ENCODE assay signal across 15 cellular contexts in the genomic region with DNA sequence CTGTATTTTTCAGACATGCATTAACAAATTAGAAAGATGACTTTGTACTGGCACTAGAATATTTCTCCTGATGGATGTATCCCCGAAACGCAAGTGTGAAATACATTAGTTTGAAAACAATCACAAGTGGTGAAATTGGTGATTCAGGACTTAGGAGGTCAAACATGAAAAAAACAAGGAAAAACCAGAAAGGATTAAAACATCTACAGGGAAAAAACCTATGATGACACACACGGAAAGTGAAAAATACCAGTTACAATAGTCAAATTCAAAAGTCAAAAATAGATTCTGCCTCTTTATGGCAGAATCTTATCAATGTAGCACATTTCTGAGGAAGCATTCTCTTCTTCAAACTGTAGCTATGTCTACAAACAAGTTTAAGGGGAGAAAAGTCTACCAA.
DNase-seq lines count a peak whose midpoint lies in the region; ATAC-seq lines count a peak whose summit lies in the region.
"Had no signal": no experiment of that assay in that cellular context is flagged by ENCODE, and none has a peak within 500 bp of the region (broad histone marks: within the 10 kb centered on the region; RNA-seq: fewer than 3 reads in every experiment).

No MANE protein-coding gene starts in this region.

- no peaks in the 10 kb centered on the region for H4K20me1 ChIP-seq in BLaER1 treated with 17β-estradiol and CSF1 and Interleukin-3, amounts not matched to agents 10 nM and 100 nM

- H3K36me3 ChIP-seq in BLaER1 treated with 17β-estradiol and CSF1 and Interleukin-3, amounts not matched to agents 10 nM and 100 nM: no peaks in the 10 kb centered on the region
- H3K36me3 ChIP-seq in SK-N-MC (ENCODE audit: insufficient read depth, low read length): no peaks in the 10 kb centered on the region
- no peaks in the 10 kb centered on the region for H3K36me3 ChIP-seq in neuron (ENCODE audit: insufficient read depth, low read length)
- H3K36me3 ChIP-seq: adrenal gland, Peyer's patch had no signal

- peaks cover 19 to 92% (median 29%) of the 10 kb centered on the region in 10 experiments for H3K4me1 ChIP-seq in BLaER1 treated with 17β-estradiol and CSF1 and Interleukin-3, amounts not matched to agents 10 nM and 100 nM
- H3K4me1 ChIP-seq in neuron (ENCODE audit: insufficient read depth, low read length): peaks cover 17% of the 10 kb centered on the region
- H3K4me1 ChIP-seq: adrenal gland, Peyer's patch had no signal

- DNase-seq in SK-N-MC (ENCODE audit: low read depth, low spot score) (no peak), epithelial cell of prostate (ENCODE audit: low read depth, low spot score) (no peak), NCI-H2029 (lab: John Stamatoyannopoulos, UW) (no peak)
- DNase-seq in effector CD8-positive, alpha-beta T cell (lab: John Stamatoyannopoulos, UW): no peak
- DNase-seq: activated CD4-positive, CD25-positive, alpha-beta regulatory T cell treated with anti-CD3 and anti-CD28 coated beads, Interleukin-2, amount 50 U/mL, for 72 hours; COR-L47; glutamatergic neuron; Kasumi-1; NCI-H1436 treated with DMSO at 0.1 percent for 48 hours; Peyer's patch had no signal

- no peak overlapping the region for H3K4me3 ChIP-seq in BLaER1 treated with 17β-estradiol and CSF1 and Interleukin-3, amounts not matched to agents 10 nM and 100 nM
- no peak overlapping the region for H3K4me3 ChIP-seq in SK-N-MC
- no peak overlapping the region for H3K4me3 ChIP-seq in neuron (ENCODE audit: low read length)
- H3K4me3 ChIP-seq: adrenal gland, Peyer's patch had no signal

- peak overlapping the region; percentile 14 to 89 (median 49) for H3K4me2 ChIP-seq in BLaER1 treated with 17β-estradiol and CSF1 and Interleukin-3, amounts not matched to agents 10 nM and 100 nM

- H3K27me3 ChIP-seq in BLaER1 treated with 17β-estradiol and CSF1 and Interleukin-3, amounts not matched to agents 10 nM and 100 nM: no peaks in the 10 kb centered on the region
- H3K27me3 ChIP-seq in neuron (ENCODE audit: insufficient read depth, low read length): no peaks in the 10 kb centered on the region
- H3K27me3 ChIP-seq: adrenal gland, Peyer's patch had no signal

- peak overlapping the region in 3 of 11 experiments; percentile 24 to 70 (median 60); a peak in 5 of 22 replicates for H3K9ac ChIP-seq in BLaER1 treated with 17β-estradiol and CSF1 and Interleukin-3, amounts not matched to agents 10 nM and 100 nM
- no peak overlapping the region for H3K9ac ChIP-seq in SK-N-MC (ENCODE audit: insufficient read length)

- peaks cover 0 to 2% (median 0%) of the 10 kb centered on the region in 11 experiments; a peak in 3 of 22 replicates for H3K9me3 ChIP-seq in BLaER1 treated with 17β-estradiol and CSF1 and Interleukin-3, amounts not matched to agents 10 nM and 100 nM (replicated peaks in 1 of 11)
- H3K9me3 ChIP-seq in SK-N-MC (ENCODE audit: low read depth, low read length) (no peaks in the 10 kb centered on the region), neuron (ENCODE audit: low read length) (no peaks in the 10 kb centered on the region)
- H3K9me3 ChIP-seq: adrenal gland, Peyer's patch had no signal

- peak overlapping the region; percentile 75 for H2AFZ ChIP-seq in neuron (ENCODE audit: low read depth, low read length)

- ATAC-seq in HG03280 (IDR thresholded peaks at IDR 0.05; ENCODE audit: unreplicated experiment) (no peak), HG02870 (IDR thresholded peaks at IDR 0.05; ENCODE audit: unreplicated experiment) (no peak)

- peak overlapping the region in 6 of 11 experiments; percentile 4 to 89 (median 63); a peak in 9 of 22 replicates for H3K27ac ChIP-seq in BLaER1 treated with 17β-estradiol and CSF1 and Interleukin-3, amounts not matched to agents 10 nM and 100 nM
- H3K27ac ChIP-seq in SK-N-MC (peak overlapping the region; percentile 91), epithelial cell of prostate (peak overlapping the region; percentile 66)
- H3K27ac ChIP-seq: adrenal gland, Peyer's patch had no signal
